ENCODE assay signal across 10 cellular contexts in genomic region chr19:47351545-47351944, GRCh38. TPM values are rescaled to one million over a fixed set of nuclear protein-coding genes. Genes with fewer than 3 reads are reported as not detected.
DNase-seq lines count a peak whose midpoint lies in the region; ATAC-seq, FAIRE-seq and TF ChIP-seq lines count a peak whose summit lies in the region.
"Had no signal": no experiment of that assay in that cellular context is flagged by ENCODE, and none has a peak within 500 bp of the region (broad histone marks: within the 10 kb centered on the region; RNA-seq: fewer than 3 reads in every experiment).

No MANE protein-coding gene starts in this region.

- H3K4me1 ChIP-seq in A549 (peaks cover 22% of the 10 kb centered on the region), hepatocyte (ENCODE audit: insufficient read depth) (no peaks in the 10 kb centered on the region), aorta (ENCODE audit: control insufficient read depth in 1 of 2, insufficient read depth in 2 of 2, low read length in 2 of 2) (no peaks in the 10 kb centered on the region)

- no peaks in the 10 kb centered on the region for H3K9me2 ChIP-seq in hepatocyte (replicated peaks; ENCODE audit: insufficient read depth)

- no peaks in the 10 kb centered on the region for H3K27me3 ChIP-seq in hepatocyte
- no peaks in the 10 kb centered on the region for H3K27me3 ChIP-seq in aorta (ENCODE audit: control insufficient read depth in 1 of 2, insufficient read depth in 2 of 2, low read length in 1 of 2)

- in situ Hi-C loops in G401 (cut with HindIII; ENCODE audit: low sequenced_read_pairs) (no loop called here), SK-MEL-5 (cut with HindIII; ENCODE audit: low pct_unique_long_range_greater_than_20kb, low sequenced_read_pairs) (no loop called here)

- H3K79me2 ChIP-seq in hepatocyte: peaks cover 28% of the 10 kb centered on the region

- TF ChIP-seq CTCF in A549 (IDR thresholded peaks at IDR 0.05) (no peak), fibroblast of villous mesenchyme (IDR thresholded peaks at IDR 0.05; ENCODE audit: insufficient read depth, low read depth, low read length) (no peak), hepatocyte (IDR thresholded peaks at IDR 0.05; ENCODE audit: poor library complexity) (no peak)

- no peak for FAIRE-seq in A549 (lab: Jason Lieb, UNC)

- TF ChIP-seq RAD21 in A549 (conservative IDR thresholded peaks at IDR 0.05 in 1 of 2, IDR thresholded peaks at IDR 0.05 in 1 of 2): no peak

- POLR2A ChIA-PET in A549 (lab: Yijun Ruan, JAX): no interaction called here

- no peak for TF ChIP-seq EP300 in A549 (IDR thresholded peaks at IDR 0.05)

- no peaks in the 10 kb centered on the region for H3K9me3 ChIP-seq in A549
- no peaks in the 10 kb centered on the region for H3K9me3 ChIP-seq in hepatocyte (ENCODE audit: low read depth)
- H3K9me3 ChIP-seq in aorta (ENCODE audit: control insufficient read depth, low read length): no peaks in the 10 kb centered on the region

- peak overlapping the region; percentile 74 for H3K4me2 ChIP-seq in A549
- H3K4me2 ChIP-seq in hepatocyte: no peak overlapping the region

- 76% methylated on average over 3 of the region's 3 CpGs for WGBS in A549 (ENCODE audit: missing lambda C conversion rate)
- 84% methylated on average over 3 of the region's 3 CpGs for WGBS in hepatocyte (ENCODE audit: low lambda C conversion rate, missing lambda C conversion rate)
- 77 to 79% methylated on average over 3 of the region's 3 CpGs for WGBS in aorta, 2 donors

- TF ChIP-seq POLR2A in A549 (IDR thresholded peaks at IDR 0.05; ENCODE audit: low read length): no peak

- peak in 1 of 2 experiments; percentile 67; a peak in 3 of 6 replicates for ATAC-seq in A549
- ATAC-seq in GM18858 (IDR thresholded peaks at IDR 0.05; ENCODE audit: unreplicated experiment): no peak
- no peak for ATAC-seq in aorta (ENCODE audit: low FRiP score)
- ATAC-seq: left lobe of liver had no signal

- no peak overlapping the region for H3K27ac ChIP-seq in A549
- no peak overlapping the region for H3K27ac ChIP-seq in hepatocyte
- H3K27ac ChIP-seq in aorta (ENCODE audit: low read depth in 1 of 2, low read length in 2 of 2): no peak overlapping the region

- CTCF ChIA-PET in A549 (lab: Yijun Ruan, JAX): interaction anchor here (0.6 to 7.0 kb wide), 6 partner anchors 9 to 58 kb away, joined by 3 to 117 read pairs (median 3); no protein-coding TSS in a partner anchor

- H3K4me3 ChIP-seq in A549 (no peak overlapping the region), fibroblast of villous mesenchyme (ENCODE audit: low read depth, low read length) (no peak overlapping the region), hepatocyte (no peak overlapping the region), aorta (ENCODE audit: low read length in 2 of 2) (no peak overlapping the region)

- H2AFZ ChIP-seq in hepatocyte: no peak overlapping the region

- DNase-seq in A549 (ENCODE audit: low read depth in 1 of 2, low spot score in 1 of 2): peak; percentile 60 to 74
- DNase-seq in G401 (ENCODE audit: low spot score): peak; percentile 69
- DNase-seq in SK-MEL-5 (ENCODE audit: low read depth, low spot score): peak; percentile 87
- DNase-seq in fibroblast of villous mesenchyme (ENCODE audit: low read depth): peak; percentile 24
- DNase-seq in hepatocyte (ENCODE audit: low spot score): no peak
- DNase-seq in aorta: no peak
- DNase-seq in activated CD4-positive, alpha-beta T cell treated with anti-CD3 and anti-CD28 coated beads, Interleukin-2, amount 50 U/mL, for 48 hours: no peak
- DNase-seq: KG1 had no signal

- H3K36me3 ChIP-seq in hepatocyte (replicated peaks; ENCODE audit: insufficient read depth, low read depth) (no peaks in the 10 kb centered on the region), aorta (ENCODE audit: control insufficient read depth in 1 of 2, insufficient read depth in 2 of 2, low read length in 1 of 2) (peaks cover 0 to 3% of the 10 kb centered on the region in 2 donors)

- intact Hi-C loops in aorta (cut with DNase I): no loop called here

- H4K20me1 ChIP-seq in hepatocyte (ENCODE audit: insufficient read depth, poor library complexity, severe bottlenecking): no peaks in the 10 kb centered on the region

TF ChIP-seq in A549, 52 proteins besides CTCF, POLR2A, EP300 and RAD21:
- no peak for TF ChIP-seq PHF8 (IDR thresholded peaks at IDR 0.05; ENCODE audit: borderline replicate concordance, low read depth)
- peak; percentile 83 for TF ChIP-seq USF2 (IDR thresholded peaks at IDR 0.05)
- TF ChIP-seq RFX5 (IDR thresholded peaks at IDR 0.05): peak; percentile 97
- TF ChIP-seq ZFP36 (IDR thresholded peaks at IDR 0.05; ENCODE audit: borderline replicate concordance, partially characterized antibody): no peak
- TF ChIP-seq HEYL (CRISPR knock-in tag; IDR thresholded peaks at IDR 0.05): no peak
- TF ChIP-seq KDM1A (IDR thresholded peaks at IDR 0.05; ENCODE audit: low read depth): no peak
- TF ChIP-seq HOXA7 (CRISPR knock-in tag; IDR thresholded peaks at IDR 0.05): no peak
- TF ChIP-seq RNF2 (IDR thresholded peaks at IDR 0.05; ENCODE audit: borderline replicate concordance, low read depth): no peak
- TF ChIP-seq ELK1 (IDR thresholded peaks at IDR 0.05; ENCODE audit: low read depth, low read length): no peak

RNA-seq across cellular contexts. Expression of gene DHX34, which starts 2.4 kb away (rescaled TPM):
- polyA plus RNA-seq in A549 (2011; rRNA removed): 12.4 and 14.4 TPM in 2 replicates
- 32.0 and 39.6 TPM in 2 replicates for polyA plus RNA-seq in A549 (2012; cell fraction: cytosol; rRNA removed)
- polyA plus RNA-seq in A549 (2012; cell fraction: nucleus; rRNA removed): 108 and 153 TPM in 2 replicates
- polyA plus RNA-seq in A549 (2017; fragmentation: RNase III; extraction: RNeasy Plus Mini Kit Qiagen cat#74134 plus additional on column Dnase treatment): 23.1 to 24.5 TPM (median 23.4 TPM) in 3 replicates
- polyA minus RNA-seq in A549 (2011; rRNA and poly(A)+ RNA removed): 20.8 and 26.6 TPM in 2 replicates
- 13.9 and 16.7 TPM in 2 replicates for total RNA-seq in G401 (2014; rRNA removed; shearing (Covaris generic))
- 10.0 and 12.6 TPM in 2 replicates for total RNA-seq in SK-MEL-5 (2014; rRNA removed; shearing (Covaris generic))
- polyA plus RNA-seq in SK-MEL-5 (2015; cell fraction: cytosol; rRNA removed): 19.0 and 20.8 TPM in 2 replicates
- polyA plus RNA-seq in SK-MEL-5 (2015; cell fraction: nucleus; rRNA removed): 95.9 and 135 TPM in 2 replicates
- 12.2 and 13.4 TPM in 2 replicates for total RNA-seq in fibroblast of villous mesenchyme
- total RNA-seq in hepatocyte: 9.3 and 10.7 TPM in 2 replicates
- 17.6 and 18.2 TPM in 2 replicates for polyA plus RNA-seq in hepatocyte
- total RNA-seq in aorta: 10 to 100 TPM in 1 of 2 donors, 1 to 10 TPM in 1; 8.9 to 14.6 TPM
- 10 to 100 TPM in 1 of 2 donors, 1 to 10 TPM in 1; 1.5 to 10.3 TPM for polyA plus RNA-seq in aorta

RNA-seq across cellular contexts. Expression of gene C5AR2, which starts 19.6 kb away (rescaled TPM):
- polyA plus RNA-seq in A549 (2011; rRNA removed) (0.28 and 0.36 TPM in 2 replicates), A549 (2017; fragmentation: RNase III; extraction: RNeasy Plus Mini Kit Qiagen cat#74134 plus additional on column Dnase treatment) (0.13 to 0.25 TPM (median 0.17 TPM) in 3 replicates), hepatocyte (0.24 TPM in 1 of 2 replicates, not detected in the other), aorta (under 1 TPM; 0.20 to 0.38 TPM)
- 0.12 and 0.29 TPM in 2 replicates for polyA plus RNA-seq in A549 (2012; cell fraction: cytosol; rRNA removed)
- polyA plus RNA-seq in A549 (2012; cell fraction: nucleus; rRNA removed): 1.2 and 1.4 TPM in 2 replicates
- 0.25 and 0.68 TPM in 2 replicates for polyA minus RNA-seq in A549 (2011; rRNA and poly(A)+ RNA removed)
- total RNA-seq in G401 (2014; rRNA removed; shearing (Covaris generic)): not detected in 2 replicates
- not detected in 2 replicates for total RNA-seq in SK-MEL-5 (2014; rRNA removed; shearing (Covaris generic))
- polyA plus RNA-seq in SK-MEL-5 (2015; cell fraction: cytosol; rRNA removed): not detected in 2 replicates
- not detected in 2 replicates for polyA plus RNA-seq in SK-MEL-5 (2015; cell fraction: nucleus; rRNA removed)
- total RNA-seq in fibroblast of villous mesenchyme (under 0.01 TPM in 1 of 2 replicates, not detected in the other), hepatocyte (0.53 TPM in 1 of 2 replicates, not detected in the other), aorta (10 to 100 TPM in 1 of 2 donors, 1 to 10 TPM in 1; 8.0 to 13.6 TPM)

RNA-seq across cellular contexts. Expression of gene C5AR1, which starts 41.9 kb away (rescaled TPM):
- 3.4 and 3.5 TPM in 2 replicates for polyA plus RNA-seq in A549 (2011; rRNA removed)
- 1.9 and 2.5 TPM in 2 replicates for polyA plus RNA-seq in A549 (2012; cell fraction: cytosol; rRNA removed)
- 15.1 and 15.4 TPM in 2 replicates for polyA plus RNA-seq in A549 (2012; cell fraction: nucleus; rRNA removed)
- polyA plus RNA-seq in A549 (2017; fragmentation: RNase III; extraction: RNeasy Plus Mini Kit Qiagen cat#74134 plus additional on column Dnase treatment): 1.4 to 1.6 TPM (median 1.5 TPM) in 3 replicates
- polyA minus RNA-seq in A549 (2011; rRNA and poly(A)+ RNA removed): 1.4 and 2.1 TPM in 2 replicates
- 0.68 and 0.92 TPM in 2 replicates for total RNA-seq in G401 (2014; rRNA removed; shearing (Covaris generic))
- total RNA-seq in SK-MEL-5 (2014; rRNA removed; shearing (Covaris generic)): 0.16 TPM in 1 of 2 replicates, not detected in the other
- polyA plus RNA-seq in SK-MEL-5 (2015; cell fraction: cytosol; rRNA removed): 0.11 and 0.52 TPM in 2 replicates
- polyA plus RNA-seq in SK-MEL-5 (2015; cell fraction: nucleus; rRNA removed): 0.92 and 1.4 TPM in 2 replicates
- 0.32 and 0.43 TPM in 2 replicates for total RNA-seq in fibroblast of villous mesenchyme
- 0.43 and 0.96 TPM in 2 replicates for total RNA-seq in hepatocyte
- 0.99 and 3.2 TPM in 2 replicates for polyA plus RNA-seq in hepatocyte
- 10 to 100 TPM; 38.7 to 52.7 TPM for total RNA-seq in aorta
- 10 to 100 TPM in 1 of 2 donors, 1 to 10 TPM in 1; 7.9 to 12.5 TPM for polyA plus RNA-seq in aorta

Comparison
In these comparisons a context has a peak if more than half of its experiments do, and no peak if none do; other contexts are left out.
1. DNase-seq: peak in A549 (2 of 2), G401 (single experiment), SK-MEL-5 (single experiment) and fibroblast of villous mesenchyme (single experiment); none in hepatocyte (single experiment), aorta (0 of 2) and activated CD4-positive, alpha-beta T cell treated with anti-CD3 and anti-CD28 coated beads, Interleukin-2, amount 50 U/mL, for 48 hours (0 of 2).
2. RNA of gene C5AR1, which starts 41.9 kb away (total RNA-seq): 38.7 to 52.7 TPM in aorta; 0.68 to 0.92 TPM in G401, 0.43 to 0.96 TPM in hepatocyte, 0.32 to 0.43 TPM in fibroblast of villous mesenchyme and 0.16 TPM in SK-MEL-5; every median in the first group is over 10 times any median in the second.